ENCODE assay signal across 2 cellular contexts in the genomic region with DNA sequence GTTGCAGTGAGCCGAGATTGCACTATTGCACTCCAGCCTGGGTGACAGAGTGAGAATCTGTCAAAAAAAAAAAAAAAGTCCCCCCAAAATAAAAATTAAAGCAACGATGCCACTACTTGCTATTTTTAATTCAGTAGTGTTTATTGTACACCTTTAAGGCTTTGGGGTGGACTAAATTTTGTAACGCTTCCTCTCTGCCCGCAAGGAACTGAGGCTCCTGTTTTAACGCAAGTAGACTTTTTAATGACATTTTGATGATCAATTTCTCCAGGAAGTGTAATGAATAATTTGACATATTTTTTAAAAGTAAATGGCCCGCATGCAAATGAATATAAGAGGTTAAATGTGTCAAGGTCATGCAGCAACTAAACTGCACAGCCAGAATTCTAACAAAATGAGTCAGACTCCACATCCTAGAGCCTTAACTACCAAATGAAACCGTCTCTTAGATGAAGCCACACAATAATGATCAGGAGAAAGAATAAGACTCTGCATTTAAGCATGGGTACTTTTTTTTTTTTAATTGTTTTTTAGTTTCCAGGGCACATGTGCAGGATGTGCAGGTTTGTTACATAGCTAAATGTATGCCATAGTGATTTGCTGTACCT.
TF ChIP-seq lines count a peak whose summit lies in the region.

No MANE protein-coding gene starts in this region.

TF ChIP-seq in SK-N-SH treated with all-trans-retinoic acid at 6 μM for 48 hours, 23 proteins besides CTCF, POLR2A, EP300 and RAD21 (continued from another document):
- TF ChIP-seq OSR1 (CRISPR knock-in tag; IDR thresholded peaks at IDR 0.05) (no peak), TCF4 (CRISPR knock-in tag; IDR thresholded peaks at IDR 0.05; ENCODE audit: borderline replicate concordance) (no peak), TOX (CRISPR knock-in tag; IDR thresholded peaks at IDR 0.05; ENCODE audit: borderline replicate concordance) (no peak), ZNF8 (CRISPR knock-in tag; IDR thresholded peaks at IDR 0.05) (no peak), SNAI2 (CRISPR knock-in tag; IDR thresholded peaks at IDR 0.05) (no peak)
TF ChIP-seq in SK-N-SH treated with all-trans-retinoic acid at 6 μM for 48 hours: peak in this region for 0.

TF ChIP-seq in SK-N-SH, 30 proteins besides CTCF, POLR2A, EP300 and RAD21 (continued from another document):
- TF ChIP-seq, protein P1, sequence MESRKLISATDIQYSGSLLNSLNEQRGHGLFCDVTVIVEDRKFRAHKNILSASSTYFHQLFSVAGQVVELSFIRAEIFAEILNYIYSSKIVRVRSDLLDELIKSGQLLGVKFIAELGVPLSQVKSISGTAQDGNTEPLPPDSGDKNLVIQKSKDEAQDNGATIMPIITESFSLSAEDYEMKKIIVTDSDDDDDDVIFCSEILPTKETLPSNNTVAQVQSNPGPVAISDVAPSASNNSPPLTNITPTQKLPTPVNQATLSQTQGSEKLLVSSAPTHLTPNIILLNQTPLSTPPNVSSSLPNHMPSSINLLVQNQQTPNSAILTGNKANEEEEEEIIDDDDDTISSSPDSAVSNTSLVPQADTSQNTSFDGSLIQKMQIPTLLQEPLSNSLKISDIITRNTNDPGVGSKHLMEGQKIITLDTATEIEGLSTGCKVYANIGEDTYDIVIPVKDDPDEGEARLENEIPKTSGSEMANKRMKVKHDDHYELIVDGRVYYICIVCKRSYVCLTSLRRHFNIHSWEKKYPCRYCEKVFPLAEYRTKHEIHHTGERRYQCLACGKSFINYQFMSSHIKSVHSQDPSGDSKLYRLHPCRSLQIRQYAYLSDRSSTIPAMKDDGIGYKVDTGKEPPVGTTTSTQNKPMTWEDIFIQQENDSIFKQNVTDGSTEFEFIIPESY (IDR thresholded peaks at IDR 0.05; ENCODE audit: borderline replicate concordance, low read depth) = no peak
- TF ChIP-seq, protein P2, sequence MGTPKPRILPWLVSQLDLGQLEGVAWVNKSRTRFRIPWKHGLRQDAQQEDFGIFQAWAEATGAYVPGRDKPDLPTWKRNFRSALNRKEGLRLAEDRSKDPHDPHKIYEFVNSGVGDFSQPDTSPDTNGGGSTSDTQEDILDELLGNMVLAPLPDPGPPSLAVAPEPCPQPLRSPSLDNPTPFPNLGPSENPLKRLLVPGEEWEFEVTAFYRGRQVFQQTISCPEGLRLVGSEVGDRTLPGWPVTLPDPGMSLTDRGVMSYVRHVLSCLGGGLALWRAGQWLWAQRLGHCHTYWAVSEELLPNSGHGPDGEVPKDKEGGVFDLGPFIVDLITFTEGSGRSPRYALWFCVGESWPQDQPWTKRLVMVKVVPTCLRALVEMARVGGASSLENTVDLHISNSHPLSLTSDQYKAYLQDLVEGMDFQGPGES (IDR thresholded peaks at IDR 0.05; ENCODE audit: low read depth, low read length) = no peak
- TF ChIP-seq MEF2A (IDR thresholded peaks at IDR 0.05; ENCODE audit: borderline replicate concordance, low read depth) (no peak), JUND (IDR thresholded peaks at IDR 0.05) (no peak), FOXM1 (IDR thresholded peaks at IDR 0.05; ENCODE audit: low read depth) (no peak), POLR2AphosphoS5 (IDR thresholded peaks at IDR 0.05; ENCODE audit: low read depth, low read length) (no peak), NRF1 (IDR thresholded peaks at IDR 0.05; ENCODE audit: low read depth, low read length) (no peak), RFX5 (IDR thresholded peaks at IDR 0.05; ENCODE audit: low read length) (no peak), SMC3 (IDR thresholded peaks at IDR 0.05; ENCODE audit: low read depth, low read length) (no peak), FOSL2 (IDR thresholded peaks at IDR 0.05; ENCODE audit: borderline replicate concordance, low read depth) (no peak)
- TF ChIP-seq, protein P3, sequence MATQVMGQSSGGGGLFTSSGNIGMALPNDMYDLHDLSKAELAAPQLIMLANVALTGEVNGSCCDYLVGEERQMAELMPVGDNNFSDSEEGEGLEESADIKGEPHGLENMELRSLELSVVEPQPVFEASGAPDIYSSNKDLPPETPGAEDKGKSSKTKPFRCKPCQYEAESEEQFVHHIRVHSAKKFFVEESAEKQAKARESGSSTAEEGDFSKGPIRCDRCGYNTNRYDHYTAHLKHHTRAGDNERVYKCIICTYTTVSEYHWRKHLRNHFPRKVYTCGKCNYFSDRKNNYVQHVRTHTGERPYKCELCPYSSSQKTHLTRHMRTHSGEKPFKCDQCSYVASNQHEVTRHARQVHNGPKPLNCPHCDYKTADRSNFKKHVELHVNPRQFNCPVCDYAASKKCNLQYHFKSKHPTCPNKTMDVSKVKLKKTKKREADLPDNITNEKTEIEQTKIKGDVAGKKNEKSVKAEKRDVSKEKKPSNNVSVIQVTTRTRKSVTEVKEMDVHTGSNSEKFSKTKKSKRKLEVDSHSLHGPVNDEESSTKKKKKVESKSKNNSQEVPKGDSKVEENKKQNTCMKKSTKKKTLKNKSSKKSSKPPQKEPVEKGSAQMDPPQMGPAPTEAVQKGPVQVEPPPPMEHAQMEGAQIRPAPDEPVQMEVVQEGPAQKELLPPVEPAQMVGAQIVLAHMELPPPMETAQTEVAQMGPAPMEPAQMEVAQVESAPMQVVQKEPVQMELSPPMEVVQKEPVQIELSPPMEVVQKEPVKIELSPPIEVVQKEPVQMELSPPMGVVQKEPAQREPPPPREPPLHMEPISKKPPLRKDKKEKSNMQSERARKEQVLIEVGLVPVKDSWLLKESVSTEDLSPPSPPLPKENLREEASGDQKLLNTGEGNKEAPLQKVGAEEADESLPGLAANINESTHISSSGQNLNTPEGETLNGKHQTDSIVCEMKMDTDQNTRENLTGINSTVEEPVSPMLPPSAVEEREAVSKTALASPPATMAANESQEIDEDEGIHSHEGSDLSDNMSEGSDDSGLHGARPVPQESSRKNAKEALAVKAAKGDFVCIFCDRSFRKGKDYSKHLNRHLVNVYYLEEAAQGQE (IDR thresholded peaks at IDR 0.05; ENCODE audit: low read depth, low read length) = no peak
- TF ChIP-seq, protein P4, sequence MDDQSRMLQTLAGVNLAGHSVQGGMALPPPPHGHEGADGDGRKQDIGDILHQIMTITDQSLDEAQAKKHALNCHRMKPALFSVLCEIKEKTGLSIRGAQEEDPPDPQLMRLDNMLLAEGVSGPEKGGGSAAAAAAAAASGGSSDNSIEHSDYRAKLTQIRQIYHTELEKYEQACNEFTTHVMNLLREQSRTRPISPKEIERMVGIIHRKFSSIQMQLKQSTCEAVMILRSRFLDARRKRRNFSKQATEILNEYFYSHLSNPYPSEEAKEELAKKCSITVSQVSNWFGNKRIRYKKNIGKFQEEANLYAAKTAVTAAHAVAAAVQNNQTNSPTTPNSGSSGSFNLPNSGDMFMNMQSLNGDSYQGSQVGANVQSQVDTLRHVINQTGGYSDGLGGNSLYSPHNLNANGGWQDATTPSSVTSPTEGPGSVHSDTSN (IDR thresholded peaks at IDR 0.05) = no peak
